8 cellular contexts compared by ENCODE assay signal in genomic region chr9:34177906-34178697, GRCh38. TPM values are rescaled to one million over a fixed set of nuclear protein-coding genes. Genes with fewer than 3 reads are reported as not detected.
A peak's percentile ranks its signal among the peaks of the same experiment; 100 is the strongest.
DNase-seq lines count a peak whose midpoint lies in the region; ATAC-seq and TF ChIP-seq lines count a peak whose summit lies in the region.

No MANE protein-coding gene starts in this region.

- CTCF ChIA-PET in naive thymus-derived CD4-positive, alpha-beta T cell (lab: Charles Lee), result interaction anchor here (1.0 kb wide), 1 partner anchor 75 kb away, joined by 3 read pairs; no protein-coding TSS in a partner anchor

- no peak for TF ChIP-seq CTCF in GM06990 (IDR thresholded peaks at IDR 0.05; ENCODE audit: insufficient read depth, low read length, poor library complexity, severe bottlenecking)

- intact Hi-C loops in naive thymus-derived CD4-positive, alpha-beta T cell (cut with micrococcal nuclease), result loop anchor here (1.0 to 10.0 kb wide), 12 partner anchors 52 to 703 kb away; partner anchors contain the start of genes DNAI1 (in 2 of the 2), FAM219A (in 2 of the 2), UBE2R2 (in 2 of the 2) and CCL27 (in 1 of the 2)

- no peaks in the 10 kb centered on the region for H3K9me3 ChIP-seq in HUES64 (ENCODE audit: insufficient read depth, low read depth, low read length)
- no peaks in the 10 kb centered on the region for H3K9me3 ChIP-seq in naive thymus-derived CD4-positive, alpha-beta T cell (ENCODE audit: control insufficient read depth in 2 of 3, low read length in 3 of 3)

- H3K27ac Mint-ChIP-seq in naive thymus-derived CD4-positive, alpha-beta T cell, result peak overlapping the region; percentile 94 to 99 (median 98)

- DNase-seq in GM06990 (ENCODE audit: extremely low read depth, insufficient read length) (no peak), DMS153 treated with DMSO at 0.1 percent for 48 hours (lab: John Stamatoyannopoulos, UW; ENCODE audit: unreplicated experiment) (no peak), T-helper 9 cell (no peak), COLO829 (ENCODE audit: low spot score) (no peak)
- no peak for DNase-seq in naive thymus-derived CD4-positive, alpha-beta T cell
- no peak for DNase-seq in activated CD4-positive, alpha-beta T cell treated with anti-CD3 and anti-CD28 coated beads for 1 hour

- WGBS in HUES64, result 20% methylated on average over 25 of the region's 26 CpGs

- ATAC-seq in naive thymus-derived CD4-positive, alpha-beta T cell, result no peak

- H3K36me3 Mint-ChIP-seq in naive thymus-derived CD4-positive, alpha-beta T cell, result peaks cover 0 to 9% (median 0%) of the 10 kb centered on the region in 5 donors

- H3K27me3 Mint-ChIP-seq in naive thymus-derived CD4-positive, alpha-beta T cell, result no peaks in the 10 kb centered on the region

- H3K4me3 ChIP-seq in GM06990 (replicated peaks; ENCODE audit: low read depth, low read length) (peak overlapping the region; percentile 98), HUES64 (ENCODE audit: low read length) (peak overlapping the region; percentile 84)
- H3K4me3 ChIP-seq in naive thymus-derived CD4-positive, alpha-beta T cell (ENCODE audit: low read length), result peak overlapping the region; percentile 93

- peaks cover 0 to 3% (median 0%) of the 10 kb centered on the region in 11 donors for H3K9me3 Mint-ChIP-seq in naive thymus-derived CD4-positive, alpha-beta T cell

- H3K4me3 Mint-ChIP-seq in naive thymus-derived CD4-positive, alpha-beta T cell, result peak overlapping the region; percentile 93 to 100 (median 96)

- peaks cover 7 to 33% (median 21%) of the 10 kb centered on the region in 7 donors for H3K4me1 Mint-ChIP-seq in naive thymus-derived CD4-positive, alpha-beta T cell

- H3K9ac ChIP-seq in HUES64 (ENCODE audit: low read depth, low read length), result peak overlapping the region; percentile 88

- peaks cover 4% of the 10 kb centered on the region; the same call in 1 of the 2 replicates for H3K4me1 ChIP-seq in HUES64 (ENCODE audit: insufficient read depth, low read length)
- peaks cover 0 to 8% of the 10 kb centered on the region in 2 donors for H3K4me1 ChIP-seq in naive thymus-derived CD4-positive, alpha-beta T cell (ENCODE audit: control insufficient read depth in 2 of 2, insufficient read depth in 2 of 2, low read length in 2 of 2)

- POLR2A ChIA-PET in naive thymus-derived CD4-positive, alpha-beta T cell (lab: Charles Lee), result interaction anchor here (0.6 to 2.0 kb wide), 8 partner anchors 13 to 130 kb away, joined by 3 to 10 read pairs (median 4); partner anchors contain the start of genes DCAF12 and UBAP2

- H3K36me3 ChIP-seq in GM06990 (ENCODE audit: control insufficient read depth, insufficient read depth, low read length) (no peaks in the 10 kb centered on the region), HUES64 (ENCODE audit: insufficient read depth, low read length) (no peaks in the 10 kb centered on the region)
- peaks cover 0 to 5% (median 0%) of the 10 kb centered on the region in 3 experiments for H3K36me3 ChIP-seq in naive thymus-derived CD4-positive, alpha-beta T cell (ENCODE audit: control insufficient read depth in 2 of 3, insufficient read depth in 3 of 3, low read length in 3 of 3)

- H3K27ac ChIP-seq in HUES64 (ENCODE audit: low read depth, low read length) (peak overlapping the region; percentile 98), cingulate gyrus (ENCODE audit: low read depth, low read length) (peak overlapping the region; percentile 90)
- peak overlapping the region; percentile 97 for H3K27ac ChIP-seq in naive thymus-derived CD4-positive, alpha-beta T cell (ENCODE audit: low read depth, low read length)

- H3K27me3 ChIP-seq in GM06990 (replicated peaks; ENCODE audit: control insufficient read depth, insufficient read depth, low read length), result no peaks in the 10 kb centered on the region
- no peaks in the 10 kb centered on the region for H3K27me3 ChIP-seq in HUES64 (ENCODE audit: insufficient read depth, low read length)
- no peaks in the 10 kb centered on the region for H3K27me3 ChIP-seq in naive thymus-derived CD4-positive, alpha-beta T cell (ENCODE audit: control insufficient read depth in 2 of 2, insufficient read depth in 2 of 2, low read length in 2 of 2)

RNA-seq across cellular contexts. Expression of gene UBAP1, which starts 0.7 kb away (rescaled TPM):
- 28.8 TPM for polyA plus RNA-seq in HUES64 (2013, experiment 1 of 2)
- 27.5 TPM for polyA plus RNA-seq in HUES64 (2013, experiment 2 of 2)
- 10 to 100 TPM; 31.1 to 39.9 (median 32.8) TPM for total RNA-seq in naive thymus-derived CD4-positive, alpha-beta T cell
- polyA plus RNA-seq in naive thymus-derived CD4-positive, alpha-beta T cell, result 10 to 100 TPM; 35.8 to 53.9 TPM

RNA-seq across cellular contexts. Expression of gene DCAF12, which starts 51.6 kb away (rescaled TPM):
- polyA plus RNA-seq in HUES64 (2013, experiment 1 of 2), result 21.8 TPM
- 24.5 TPM for polyA plus RNA-seq in HUES64 (2013, experiment 2 of 2)
- total RNA-seq in naive thymus-derived CD4-positive, alpha-beta T cell, result 10 to 100 TPM; 10.8 to 40.4 (median 28.5) TPM
- 10 to 100 TPM; 13.2 to 15.4 TPM for polyA plus RNA-seq in naive thymus-derived CD4-positive, alpha-beta T cell
